In the genomic region with DNA sequence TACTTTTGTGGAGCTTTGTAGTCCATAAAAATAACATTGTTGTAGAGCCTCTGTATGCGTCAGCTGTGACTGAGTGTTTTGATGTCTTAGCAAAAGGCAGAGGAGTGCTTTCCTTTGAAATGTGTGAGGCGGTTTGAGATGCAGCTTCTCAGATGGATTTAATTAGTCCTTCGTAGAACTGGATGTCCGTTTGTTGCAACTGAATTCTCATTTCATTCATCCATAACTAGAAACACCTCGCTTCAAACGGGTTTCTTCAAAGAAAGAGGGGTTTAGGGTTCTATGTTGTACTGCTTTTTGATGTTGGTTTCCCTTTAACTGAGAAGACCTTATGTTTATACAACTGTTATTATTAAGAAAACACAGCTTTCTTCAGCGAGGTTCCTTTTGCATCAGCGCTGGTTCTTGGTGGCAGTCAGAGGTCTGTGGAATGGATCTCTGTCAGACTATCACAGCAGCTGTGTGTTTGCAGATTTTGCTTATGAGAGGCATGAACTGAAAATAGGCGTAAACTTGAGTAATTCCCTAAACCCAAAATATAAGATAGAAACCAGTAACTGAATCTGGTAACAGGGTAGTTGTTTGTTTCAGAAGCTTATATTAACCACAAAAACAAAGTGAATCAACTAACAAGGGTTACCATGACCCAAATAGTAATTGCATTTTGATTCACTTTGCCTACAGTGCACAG, we compare ENCODE assay signal across 8 cellular contexts.
A peak's percentile ranks its signal among the peaks of the same experiment; 100 is the strongest.
DNase-seq lines count a peak whose midpoint lies in the region; ATAC-seq and TF ChIP-seq lines count a peak whose summit lies in the region.

No MANE protein-coding gene starts in this region.

- no peak overlapping the region for H2AK5ac ChIP-seq in trophoblast cell (ENCODE audit: low read length)

- H4K12ac ChIP-seq in trophoblast cell (ENCODE audit: low read depth, low read length): no peak overlapping the region

- ATAC-seq in GM19397 (IDR thresholded peaks at IDR 0.05; ENCODE audit: unreplicated experiment): peak; percentile 84
- ATAC-seq in HG03354 (IDR thresholded peaks at IDR 0.05; ENCODE audit: poor library complexity, severe bottlenecking, unreplicated experiment): peak; percentile 90

- no peak overlapping the region for H4K8ac ChIP-seq in trophoblast cell (ENCODE audit: low read depth, low read length)

- peak overlapping the region; percentile 18 for H2AFZ ChIP-seq in smooth muscle cell (ENCODE audit: low read depth)
- H2AFZ ChIP-seq in trophoblast cell (ENCODE audit: insufficient read depth, low read length, poor library complexity): no peak overlapping the region

- no peak overlapping the region for H2BK5ac ChIP-seq in trophoblast cell (ENCODE audit: low read depth, low read length, poor library complexity)

- H3K4me3 ChIP-seq in smooth muscle cell (peak overlapping the region; percentile 39), trophoblast cell (ENCODE audit: low read depth, low read length) (no peak overlapping the region)

- H3K9me3 ChIP-seq in smooth muscle cell (replicated peaks; ENCODE audit: low read depth) (no peaks in the 10 kb centered on the region), trophoblast cell (ENCODE audit: insufficient read depth, low read depth, low read length) (no peaks in the 10 kb centered on the region)

- H3K36me3 ChIP-seq in smooth muscle cell (ENCODE audit: low read depth) (no peaks in the 10 kb centered on the region), trophoblast cell (ENCODE audit: control insufficient read depth in 1 of 2, insufficient read depth in 2 of 2, low read length in 2 of 2) (no peaks in the 10 kb centered on the region)

- H3K27me3 ChIP-seq in smooth muscle cell (ENCODE audit: low read depth): no peaks in the 10 kb centered on the region
- no peaks in the 10 kb centered on the region for H3K27me3 ChIP-seq in trophoblast cell (ENCODE audit: insufficient read depth, low read length)

- H3K14ac ChIP-seq in trophoblast cell (ENCODE audit: low read length): no peak overlapping the region

- 10% methylated on average over 9 of the region's 9 CpGs for WGBS in smooth muscle cell (ENCODE audit: low lambda C conversion rate)
- no CpG with 5 or more reads among the region's 9 CpGs for WGBS in trophoblast cell (ENCODE audit: extremely low coverage, insufficient coverage, insufficient read length)

- H3K4me1 ChIP-seq in smooth muscle cell (ENCODE audit: low read depth) (peaks cover 7% of the 10 kb centered on the region), trophoblast cell (ENCODE audit: control insufficient read depth in 1 of 2, insufficient read depth in 2 of 2, low read length in 2 of 2) (peaks cover 2 to 4% of the 10 kb centered on the region in 2 experiments)

- peak overlapping the region; percentile 81 for H3K4me2 ChIP-seq in smooth muscle cell
- no peak overlapping the region for H3K4me2 ChIP-seq in trophoblast cell (ENCODE audit: low read length)

- peaks cover 6% of the 10 kb centered on the region for H3K79me1 ChIP-seq in trophoblast cell (ENCODE audit: low read length)

- peak; percentile 79 for DNase-seq in GM04503 (ENCODE audit: low read depth)
- peak; percentile 53 for DNase-seq in amniotic stem cell (lab: John Stamatoyannopoulos, UW)
- no peak for DNase-seq in smooth muscle cell (lab: John Stamatoyannopoulos, UW; ENCODE audit: unreplicated experiment)
- DNase-seq in AML-193 (lab: John Stamatoyannopoulos, UW): no peak
- DNase-seq in trophoblast cell: no peak
- no peak for DNase-seq in NCI-H82 (lab: John Stamatoyannopoulos, UW)

- H3K23ac ChIP-seq in trophoblast cell (ENCODE audit: low read length): no peak overlapping the region

- no peak overlapping the region for H3K4ac ChIP-seq in trophoblast cell (ENCODE audit: low read depth, low read length)

- peak overlapping the region; percentile 94 for H3K27ac ChIP-seq in smooth muscle cell (ENCODE audit: low read depth)
- no peak overlapping the region for H3K27ac ChIP-seq in trophoblast cell (ENCODE audit: low read depth, low read length)

- H3K9ac ChIP-seq in smooth muscle cell (ENCODE audit: low read depth) (peak overlapping the region; percentile 60), trophoblast cell (ENCODE audit: low read length) (no peak overlapping the region)

- no peak overlapping the region for H3K18ac ChIP-seq in trophoblast cell (ENCODE audit: low read length)

- H3K79me2 ChIP-seq in smooth muscle cell (ENCODE audit: low read depth) (no peaks in the 10 kb centered on the region), trophoblast cell (ENCODE audit: control insufficient read depth, insufficient read depth, low read length, poor library complexity) (no peaks in the 10 kb centered on the region)

- no peak overlapping the region for H4K91ac ChIP-seq in trophoblast cell (ENCODE audit: low read depth, low read length)

- H4K20me1 ChIP-seq in smooth muscle cell (ENCODE audit: low read depth): no peaks in the 10 kb centered on the region

- no peak overlapping the region for H2BK120ac ChIP-seq in trophoblast cell (ENCODE audit: insufficient read depth, low read length, poor library complexity)

- TF ChIP-seq CTCF in smooth muscle cell (IDR thresholded peaks at IDR 0.05; ENCODE audit: borderline replicate concordance, insufficient read depth, poor library complexity, severe bottlenecking): no peak

- H2BK12ac ChIP-seq in trophoblast cell (ENCODE audit: low read length): no peak overlapping the region

- peaks cover 19% of the 10 kb centered on the region for H3F3A ChIP-seq in smooth muscle cell (ENCODE audit: low read depth)

Comparison
In these comparisons a context has a peak if more than half of its experiments do, and no peak if none do; other contexts are left out.
1. DNase-seq: peak in GM04503 (single experiment) and amniotic stem cell (single experiment); none in smooth muscle cell (single experiment), AML-193 (0 of 2), trophoblast cell (0 of 2) and NCI-H82 (single experiment).